16 cellular contexts compared by ENCODE assay signal in the genomic region with DNA sequence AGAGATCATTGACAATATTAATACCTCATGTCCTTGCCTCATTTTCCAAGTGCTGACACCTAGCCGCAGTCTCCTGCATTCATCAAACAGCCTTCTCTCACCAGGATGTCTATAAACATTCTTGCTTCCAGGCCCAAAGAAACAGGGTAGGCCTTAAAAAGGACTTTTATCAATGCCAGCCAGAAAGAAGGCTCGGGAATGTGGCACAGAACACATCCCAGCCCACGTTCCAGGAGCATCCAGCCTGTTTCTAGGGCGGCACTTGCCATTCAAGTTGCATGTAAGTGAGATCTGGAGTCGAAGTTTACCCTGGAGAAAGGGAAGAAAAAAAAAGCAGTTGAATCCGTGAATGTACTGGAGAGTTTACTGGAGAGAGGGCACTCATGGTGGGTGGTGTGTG.
"Had no signal": no experiment of that assay in that cellular context is flagged by ENCODE, and none has a peak within 500 bp of the region (broad histone marks: within the 10 kb centered on the region; RNA-seq: fewer than 3 reads in every experiment).

No MANE protein-coding gene starts in this region.

- H3K36me3 ChIP-seq: prostate gland had no signal

- H3K27me3 ChIP-seq: body of pancreas had no signal

- DNase-seq: activated CD4-positive, alpha-beta T cell treated with anti-CD3 and anti-CD28 coated beads, Interleukin-2, amount 50 U/mL, for 1 hour; activated CD8-positive, alpha-beta memory T cell treated with anti-CD3 and anti-CD28 coated beads for 24 hours; activated naive CD8-positive, alpha-beta T cell treated with anti-CD3 and anti-CD28 coated beads for 36 hours; body of pancreas; cortex of kidney; effector CD8-positive, alpha-beta T cell; foreskin melanocyte; head of caudate nucleus; immature natural killer cell; left colon; natural killer cell; stimulated activated CD4-positive, alpha-beta T cell treated with anti-CD3 and anti-CD28 coated beads, Interleukin-12 subunit alpha, Interleukin-12 subunit beta, amount 100 ng/mL, for 4 hours; stimulated activated CD4-positive, alpha-beta T cell treated with anti-CD3 and anti-CD28 coated beads, Interleukin-2, amount 100 ng/mL, for 24 hours had no signal

- ATAC-seq: activated CD4-positive, CD25-positive, alpha-beta regulatory T cell treated with anti-CD3 and anti-CD28 coated beads, Interleukin-2, amount 50 U/mL, for 24 hours; body of pancreas; left colon; natural killer cell; sciatic nerve had no signal

- H3K4me1 ChIP-seq: prostate gland had no signal

- H3K27ac ChIP-seq: body of pancreas had no signal

- H3K4me3 ChIP-seq: body of pancreas, prostate gland had no signal

- H3K9me3 ChIP-seq: body of pancreas, prostate gland had no signal
